ENCODE assay signal across 8 cellular contexts in genomic region chr17:1573932-1574696, GRCh38. TPM values are rescaled to one million over a fixed set of nuclear protein-coding genes. Genes with fewer than 3 reads are reported as not detected.
DNase-seq lines count a peak whose midpoint lies in the region; ATAC-seq and TF ChIP-seq lines count a peak whose summit lies in the region.

No MANE protein-coding gene starts in this region.

- no peaks in the 10 kb centered on the region for H3K9me3 ChIP-seq in A673 (ENCODE audit: low read depth, low read length, poor library complexity, severe bottlenecking)

- H3K4me1 ChIP-seq in A673 (ENCODE audit: insufficient read depth, low read length, poor library complexity, severe bottlenecking), result no peaks in the 10 kb centered on the region

- H3K27ac ChIP-seq in A673 (ENCODE audit: low read depth, low read length, poor library complexity, severe bottlenecking), result no peak overlapping the region
- peak overlapping the region in 55 of 59 donors; percentile 3 to 93 (median 73) for H3K27ac ChIP-seq in dorsolateral prefrontal cortex

- H3K4me3 ChIP-seq in A673 (ENCODE audit: low read depth, low read length, poor library complexity, severe bottlenecking) (no peak overlapping the region), dorsolateral prefrontal cortex (peak overlapping the region in 3 of 59 donors; percentile 7 to 21 (median 14))

- intact Hi-C loops in A673 (cut with micrococcal nuclease; ENCODE audit: unreplicated experiment), result no loop called here
- intact Hi-C loops in dorsolateral prefrontal cortex (cut with DNase I), result loop anchor here (1.0 to 10.0 kb wide), 4 partner anchors 54 to 251 kb away; partner anchors contain the start of genes RILP (in 1 of the 2), SCARF1 (in 1 of the 2), SLC43A2 (in 1 of the 2) and SMYD4 (in 1 of the 2)

- BruUV-seq in A673 (replicated peaks; lab: Mats Ljungman, UMichigan), result no TSS peak

- no peak for ATAC-seq in HG02571 (IDR thresholded peaks at IDR 0.05; ENCODE audit: unreplicated experiment)

- POLR2A ChIA-PET in A673 (lab: Charles Lee; ENCODE audit: low non-redundant PET), result no interaction called here

- in situ Hi-C loops in GM18951 (cut with MboI; ENCODE audit: low sequenced_read_pairs, unreplicated experiment), result loop anchor here (10.0 kb wide), 1 partner anchor 61 kb away; no protein-coding TSS in a partner anchor

- CTCF ChIA-PET in A673 (lab: Charles Lee), result interaction anchor here (0.5 to 1.5 kb wide), 8 partner anchors 20 to 832 kb away, joined by 3 to 16 read pairs (median 4); partner anchors contain the start of gene SCARF1

- TF ChIP-seq CTCF in A673 (conservative IDR thresholded peaks at IDR 0.05; ENCODE audit: low read depth, low read length) (peak; percentile 83), dorsolateral prefrontal cortex (IDR thresholded peaks at IDR 0.05 in 54 of 56, conservative IDR thresholded peaks at IDR 0.05 in 2 of 56; ENCODE audit: low read depth in 1 of 56, partially characterized antibody in 56 of 56) (peak; percentile 58 to 97 (median 93))

- H3K36me3 ChIP-seq in A673 (ENCODE audit: insufficient read depth, low read length, poor library complexity, severe bottlenecking), result no peaks in the 10 kb centered on the region

- TF ChIP-seq POLR2A in GM18951 (IDR thresholded peaks at IDR 0.05; ENCODE audit: extremely low read depth, insufficient read depth, insufficient read length), result peak; percentile 34

- H3K27me3 ChIP-seq in A673 (replicated peaks; ENCODE audit: insufficient read depth, low read depth, low read length, poor library complexity), result no peaks in the 10 kb centered on the region
- H3K27me3 ChIP-seq in dorsolateral prefrontal cortex, result no peaks in the 10 kb centered on the region

- DNase-seq in A673 (ENCODE audit: low spot score), result peak; percentile 73
- DNase-seq in NCI-H226, result peak; percentile 55
- peak; percentile 81 to 83 for DNase-seq in activated CD4-positive, alpha-beta T cell treated with anti-CD3 and anti-CD28 coated beads, Interleukin-2, amount 50 U/mL, for 48 hours
- DNase-seq in dorsolateral prefrontal cortex, result peak in 9 of 10 donors; percentile 71 to 87 (median 80)
- DNase-seq in medulla oblongata (ENCODE audit: extremely low spot score), result peak; percentile 92
- peak; percentile 61 to 77 for DNase-seq in stimulated activated CD8-positive, alpha-beta memory T cell treated with anti-CD3 and anti-CD28 coated beads, Interleukin-2, amount 100 ng/mL, for 48 hours (ENCODE audit: low read depth in 2 of 2)

RNA-seq across cellular contexts. Expression of gene PITPNA, which starts 11.5 kb away (rescaled TPM):
- 75.7 and 93.1 TPM in 2 replicates for total RNA-seq in A673 (2021)
- total RNA-seq in dorsolateral prefrontal cortex, result 100 to 1,000 TPM in 97 of 120 experiments, 10 to 100 TPM in 23; 69.4 to 185 (median 126) TPM

RNA-seq across cellular contexts. Expression of gene SLC43A2, which starts 54.5 kb away (rescaled TPM):
- total RNA-seq in A673 (2021) (0.06 and 1.2 TPM in 2 replicates), dorsolateral prefrontal cortex (10 to 100 TPM; 27.7 to 80.6 (median 45.9) TPM)

RNA-seq across cellular contexts. Expression of gene INPP5K, which starts 57.7 kb away (rescaled TPM):
- total RNA-seq in A673 (2021) (26.2 and 27.5 TPM in 2 replicates), dorsolateral prefrontal cortex (10 to 100 TPM; 28.5 to 70.6 (median 43.8) TPM)

Comparison
In these comparisons a context has a peak if more than half of its experiments do, and no peak if none do; other contexts are left out.
1. RNA of gene SLC43A2, which starts 54.5 kb away (total RNA-seq): 27.7 to 80.6 TPM in dorsolateral prefrontal cortex; 0.06 to 1.2 TPM in A673; every median in the first group is over 10 times any median in the second.
2. Peak in every context shown above with its lines, with median percentiles within 50 percentile points of each other: DNase-seq.